In the genomic region with DNA sequence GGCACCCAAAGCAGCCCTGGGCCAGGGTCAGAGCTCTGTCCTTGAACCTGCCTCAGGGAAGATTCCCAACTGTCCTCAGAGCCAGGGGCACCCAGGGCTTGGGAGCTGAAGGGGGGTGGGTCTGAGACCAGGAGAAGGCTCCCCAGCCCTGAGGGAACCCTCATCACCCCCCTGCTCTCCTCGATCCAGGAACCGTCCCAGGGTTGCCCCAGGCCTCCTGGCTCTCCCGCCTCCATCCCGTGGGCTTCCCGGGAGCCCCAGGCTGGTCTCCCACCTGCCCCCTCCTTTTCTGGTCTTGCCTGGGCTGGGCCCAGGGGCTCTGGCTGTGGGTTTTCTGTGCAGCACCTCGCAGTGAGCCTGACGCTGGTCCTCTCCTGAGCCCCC, we compare ENCODE assay signal across 27 cellular contexts. TPM values are rescaled to one million over a fixed set of nuclear protein-coding genes. Genes with fewer than 3 reads are reported as not detected.
DNase-seq lines count a peak whose midpoint lies in the region; ATAC-seq, FAIRE-seq and TF ChIP-seq lines count a peak whose summit lies in the region.
"Had no signal": no experiment of that assay in that cellular context is flagged by ENCODE, and none has a peak within 500 bp of the region (broad histone marks: within the 10 kb centered on the region; RNA-seq: fewer than 3 reads in every experiment).

No MANE protein-coding gene starts in this region.

- H3K27ac ChIP-seq in A549 (peak overlapping the region in 1 of 2 experiments; percentile 52; a peak in 2 of 6 replicates), C4-2B (peak overlapping the region; percentile 64), WERI-Rb-1 (peak overlapping the region; percentile 30), neural cell (ENCODE audit: low read length) (no peak overlapping the region)
- H3K27ac ChIP-seq: left lung, ovary, upper lobe of left lung had no signal

- TF ChIP-seq RAD21 in A549 (conservative IDR thresholded peaks at IDR 0.05 in 1 of 2, IDR thresholded peaks at IDR 0.05 in 1 of 2) = no peak
- TF ChIP-seq RAD21 in neural cell (conservative IDR thresholded peaks at IDR 0.05) = no peak

- no peak; the same call in 1 of the 2 replicates for TF ChIP-seq POLR2A in A549 (IDR thresholded peaks at IDR 0.05; ENCODE audit: low read length)

- POLR2A ChIA-PET in A549 (lab: Yijun Ruan, JAX) = no interaction called here

- no peak for TF ChIP-seq CTCF in A549 (IDR thresholded peaks at IDR 0.05)
- TF ChIP-seq CTCF in C4-2B (conservative IDR thresholded peaks at IDR 0.05) = no peak
- no peak for TF ChIP-seq CTCF in WERI-Rb-1 (IDR thresholded peaks at IDR 0.05; ENCODE audit: low read depth, low read length)
- no peak for TF ChIP-seq CTCF in neural cell (IDR thresholded peaks at IDR 0.05; ENCODE audit: poor library complexity, severe bottlenecking)

- no peaks in the 10 kb centered on the region for H3K9me2 ChIP-seq in neural cell (ENCODE audit: insufficient read depth, low read length)

- no peaks in the 10 kb centered on the region for H3K79me2 ChIP-seq in neural cell (replicated peaks; ENCODE audit: insufficient read depth, low read length)

- H3K9me3 ChIP-seq in A549 (no peaks in the 10 kb centered on the region), WERI-Rb-1 (ENCODE audit: severe bottlenecking) (no peaks in the 10 kb centered on the region), neural cell (ENCODE audit: low read length) (no peaks in the 10 kb centered on the region)
- H3K9me3 ChIP-seq: left lung, ovary, upper lobe of left lung had no signal

- peaks cover 45% of the 10 kb centered on the region for H3K4me1 ChIP-seq in A549

- WGBS in A549 (ENCODE audit: missing lambda C conversion rate) = 72% methylated on average over 7 of the region's 7 CpGs

- no peak for TF ChIP-seq EP300 in A549 (IDR thresholded peaks at IDR 0.05)
- TF ChIP-seq EP300 in neural cell (conservative IDR thresholded peaks at IDR 0.05; ENCODE audit: poor library complexity, severe bottlenecking) = no peak

- H3K4me2 ChIP-seq in A549 (no peak overlapping the region), neural cell (ENCODE audit: low read length) (no peak overlapping the region)
- H3K4me2 ChIP-seq: GM23338 had no signal

- CTCF ChIA-PET in A549 (lab: Yijun Ruan, JAX) = interaction anchor here (1.1 to 5.4 kb wide), 3 partner anchors 12 to 47 kb away, joined by 3 to 47 read pairs (median 33); no protein-coding TSS in a partner anchor

- H3K9ac ChIP-seq in neural cell (ENCODE audit: low read length) = peak overlapping the region; percentile 5

- FAIRE-seq in A549 (lab: Jason Lieb, UNC) = no peak
- FAIRE-seq: endometrium, frontal cortex had no signal

- ATAC-seq in A549 = peak in 1 of 2 experiments; percentile 0; a peak in 1 of 6 replicates
- ATAC-seq: GM23338; left lung; naive thymus-derived CD8-positive, alpha-beta T cell; stimulated activated effector memory CD8-positive, alpha-beta T cell treated with anti-CD3 and anti-CD28 coated beads, Interleukin-12 subunit alpha, Interleukin-12 subunit beta, amount 100 ng/mL, for 72 hours had no signal

- DNase-seq in A549 (ENCODE audit: low read depth in 1 of 2, low spot score in 1 of 2) (no peak), WERI-Rb-1 (peak; percentile 31), GM03348 (ENCODE audit: low spot score) (no peak), NCI-H510A treated with DMSO at 0.1 percent for 48 hours (lab: John Stamatoyannopoulos, UW) (no peak)
- DNase-seq in central memory CD4-positive, alpha-beta T cell = no peak
- DNase-seq: activated CD4-positive, alpha-beta T cell treated with anti-CD3 and anti-CD28 coated beads for 4 hours; activated CD8-positive, alpha-beta memory T cell treated with anti-CD3 and anti-CD28 coated beads for 24 hours; dermis blood vessel endothelial cell; hypothalamus; immature natural killer cell; NCI-H1694 treated with DMSO at 0.1 percent for 48 hours; NCI-H2171; NCI-H524 treated with DMSO at 0.1 percent for 48 hours; RPMI8226; stimulated activated CD4-positive, alpha-beta T cell treated with anti-CD3 and anti-CD28 coated beads, Interleukin-12 subunit alpha, Interleukin-12 subunit beta, amount 100 ng/mL, for 4 hours; stimulated activated CD4-positive, alpha-beta T cell treated with anti-CD3 and anti-CD28 coated beads, Interleukin-4, amount 100 ng/mL, for 24 hours; substantia nigra had no signal

- H2AFZ ChIP-seq in neural cell (ENCODE audit: low read depth, low read length) = no peak overlapping the region
- H2AFZ ChIP-seq: GM23338 had no signal

- H3K4me3 ChIP-seq in A549 (no peak overlapping the region), WERI-Rb-1 (ENCODE audit: low read depth, low read length) (no peak overlapping the region), neural cell (ENCODE audit: low read length) (no peak overlapping the region)
- H3K4me3 ChIP-seq: GM23338, left lung, ovary, upper lobe of left lung had no signal

- H3K36me3 ChIP-seq in WERI-Rb-1 = no peaks in the 10 kb centered on the region; the same call in 1 of the 2 replicates
- no peaks in the 10 kb centered on the region for H3K36me3 ChIP-seq in neural cell (ENCODE audit: insufficient read depth, low read length)
- H3K36me3 ChIP-seq: left lung, ovary, upper lobe of left lung had no signal

- H3F3A ChIP-seq in neural cell (ENCODE audit: insufficient read depth, low read length, poor library complexity, severe bottlenecking) = no peaks in the 10 kb centered on the region

- no peaks in the 10 kb centered on the region for H4K20me1 ChIP-seq in neural cell (ENCODE audit: insufficient read depth)

- H3K27me3 ChIP-seq in WERI-Rb-1 (ENCODE audit: insufficient read depth, low read depth, severe bottlenecking) = no peaks in the 10 kb centered on the region
- peaks cover 6% of the 10 kb centered on the region for H3K27me3 ChIP-seq in neural cell (ENCODE audit: insufficient read depth, low read depth, low read length)
- H3K27me3 ChIP-seq: ovary had no signal

TF ChIP-seq in A549, 52 proteins besides CTCF, POLR2A, EP300 and RAD21 (continues in another document):
- TF ChIP-seq FOXS1 (CRISPR knock-in tag; IDR thresholded peaks at IDR 0.05) (no peak), USF2 (IDR thresholded peaks at IDR 0.05) (no peak)

TF ChIP-seq in neural cell, 6 proteins besides CTCF, POLR2A, EP300 and RAD21 (continues in another document):
- TF ChIP-seq EZH2 (IDR thresholded peaks at IDR 0.05; ENCODE audit: borderline replicate concordance, insufficient read depth, low read length, poor library complexity, severe bottlenecking) (no peak), TAF1 (IDR thresholded peaks at IDR 0.05; ENCODE audit: low read depth) (no peak), SMC3 (conservative IDR thresholded peaks at IDR 0.05; ENCODE audit: poor library complexity) (no peak), POLR2AphosphoS5 (IDR thresholded peaks at IDR 0.05) (no peak)

RNA-seq across cellular contexts. Expression of gene SAMD11, which starts 6.7 kb away (rescaled TPM):
- 13.3 and 22.4 TPM in 2 replicates for polyA plus RNA-seq in A549 (2011; rRNA removed)
- 35.9 and 62.6 TPM in 2 replicates for polyA plus RNA-seq in A549 (2012; cell fraction: cytosol; rRNA removed)
- 122 and 165 TPM in 2 replicates for polyA plus RNA-seq in A549 (2012; cell fraction: nucleus; rRNA removed)
- 32.9 to 52.8 TPM (median 46.2 TPM) in 3 replicates for polyA plus RNA-seq in A549 (2017; fragmentation: RNase III; extraction: RNeasy Plus Mini Kit Qiagen cat#74134 plus additional on column Dnase treatment)
- 10.7 and 15.8 TPM in 2 replicates for polyA minus RNA-seq in A549 (2011; rRNA and poly(A)+ RNA removed)
- polyA plus RNA-seq in neural cell = 11.2 and 21.6 TPM in 2 replicates
- polyA minus RNA-seq in neural cell = 3.6 and 6.1 TPM in 2 replicates

RNA-seq across cellular contexts. Expression of gene NOC2L, which starts 42.0 kb away (rescaled TPM):
- polyA plus RNA-seq in A549 (2011; rRNA removed) (41.0 and 48.4 TPM in 2 replicates), A549 (2017; fragmentation: RNase III; extraction: RNeasy Plus Mini Kit Qiagen cat#74134 plus additional on column Dnase treatment) (68.1 to 81.6 TPM (median 73.5 TPM) in 3 replicates), neural cell (77.2 and 78.2 TPM in 2 replicates)
- polyA plus RNA-seq in A549 (2012; cell fraction: cytosol; rRNA removed) = 74.3 and 83.6 TPM in 2 replicates
- polyA plus RNA-seq in A549 (2012; cell fraction: nucleus; rRNA removed) = 144 and 170 TPM in 2 replicates
- 55.5 and 68.4 TPM in 2 replicates for polyA minus RNA-seq in A549 (2011; rRNA and poly(A)+ RNA removed)
- polyA minus RNA-seq in neural cell = 70.8 and 77.2 TPM in 2 replicates

RNA-seq across cellular contexts. Expression of gene KLHL17, which starts 43.3 kb away (rescaled TPM):
- 5.7 and 8.5 TPM in 2 replicates for polyA plus RNA-seq in A549 (2011; rRNA removed)
- polyA plus RNA-seq in A549 (2012; cell fraction: cytosol; rRNA removed) = 24.0 and 29.4 TPM in 2 replicates
- polyA plus RNA-seq in A549 (2012; cell fraction: nucleus; rRNA removed) = 322 and 395 TPM in 2 replicates
- 17.9 to 21.6 TPM (median 18.7 TPM) in 3 replicates for polyA plus RNA-seq in A549 (2017; fragmentation: RNase III; extraction: RNeasy Plus Mini Kit Qiagen cat#74134 plus additional on column Dnase treatment)
- polyA minus RNA-seq in A549 (2011; rRNA and poly(A)+ RNA removed) = 1.9 and 2.5 TPM in 2 replicates
- polyA plus RNA-seq in neural cell = 52.3 and 64.2 TPM in 2 replicates
- polyA minus RNA-seq in neural cell = 9.5 and 14.9 TPM in 2 replicates

RNA-seq across cellular contexts. Expression of gene PLEKHN1, which starts 49.2 kb away (rescaled TPM):
- 0.61 and 0.75 TPM in 2 replicates for polyA plus RNA-seq in A549 (2011; rRNA removed)
- 1.6 and 2.3 TPM in 2 replicates for polyA plus RNA-seq in A549 (2012; cell fraction: cytosol; rRNA removed)
- 9.4 and 13.1 TPM in 2 replicates for polyA plus RNA-seq in A549 (2012; cell fraction: nucleus; rRNA removed)
- polyA plus RNA-seq in A549 (2017; fragmentation: RNase III; extraction: RNeasy Plus Mini Kit Qiagen cat#74134 plus additional on column Dnase treatment) = 3.2 to 3.6 TPM (median 3.4 TPM) in 3 replicates
- 0.33 and 0.73 TPM in 2 replicates for polyA minus RNA-seq in A549 (2011; rRNA and poly(A)+ RNA removed)
- 0.28 and 1.1 TPM in 2 replicates for polyA plus RNA-seq in neural cell
- polyA minus RNA-seq in neural cell = not detected in 2 replicates
